ENCODE assay signal across 1 cellular context in the genomic region with DNA sequence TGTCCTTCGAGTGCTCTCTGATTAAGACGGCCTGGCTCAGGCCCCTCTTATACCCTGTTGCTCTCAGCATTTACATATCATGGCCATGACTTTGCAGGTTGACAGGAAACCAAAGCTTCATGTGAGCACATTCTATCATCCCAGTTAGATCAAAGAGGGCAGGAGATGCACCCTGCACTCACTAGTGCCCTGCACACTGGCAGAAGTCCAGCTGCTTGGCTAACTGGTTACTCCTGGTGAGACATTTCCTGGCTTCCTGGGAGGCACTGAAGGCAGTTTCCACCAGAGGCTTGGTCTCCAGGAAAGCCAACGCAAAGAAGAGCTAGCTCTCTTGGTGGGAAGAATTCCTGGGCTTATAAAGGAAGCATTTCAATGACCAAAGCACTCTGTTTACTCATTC.
TF ChIP-seq lines count a peak whose summit lies in the region.

No MANE protein-coding gene starts in this region.

TF ChIP-seq in GM23338, 12 proteins besides CTCF, POLR2A, EP300 and RAD21 (continued from another document):
- TF ChIP-seq ZNF331 (CRISPR knock-in tag; IDR thresholded peaks at IDR 0.05; ENCODE audit: low read depth) (no peak), CREB1 (CRISPR knock-in tag; IDR thresholded peaks at IDR 0.05; ENCODE audit: low read depth) (no peak)
